In genomic region chr9:93134018-93134739, GRCh38 we compare ENCODE assay signal across 8 cellular contexts. TPM values are rescaled to one million over a fixed set of nuclear protein-coding genes. Genes with fewer than 3 reads are reported as not detected.
DNase-seq lines count a peak whose midpoint lies in the region; ATAC-seq lines count a peak whose summit lies in the region.

A gene with protein sequence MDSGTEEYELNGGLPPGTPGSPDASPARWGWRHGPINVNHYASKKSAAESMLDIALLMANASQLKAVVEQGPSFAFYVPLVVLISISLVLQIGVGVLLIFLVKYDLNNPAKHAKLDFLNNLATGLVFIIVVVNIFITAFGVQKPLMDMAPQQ (minus strand): TSS chr9:93134251. CDS start chr9:93134217, 34 bp downstream.

- no peaks in the 10 kb centered on the region for H3K9me3 Mint-ChIP-seq in effector memory CD8-positive, alpha-beta T cell

- peak within 1 kb of the TSS; percentile 97 to 98 for H3K27ac Mint-ChIP-seq in effector memory CD8-positive, alpha-beta T cell

- no peaks in the 10 kb centered on the region for H3K9me3 ChIP-seq in mesodermal cell (ENCODE audit: control insufficient read depth, low read length)

- H3K4me1 Mint-ChIP-seq in effector memory CD8-positive, alpha-beta T cell (ENCODE audit: low read depth in 2 of 2) = peaks cover 35 to 43% of the 10 kb centered on the region in 2 donors

- peak within 1 kb of the TSS; percentile 77 for H3K4me3 ChIP-seq in mesodermal cell (ENCODE audit: extremely low read depth, insufficient read depth, low read length, poor library complexity, severe bottlenecking)

- 2% methylated on average over 63 to 72 of the region's 78 CpGs for WGBS in mesodermal cell (ENCODE audit: insufficient coverage in 2 of 2), 2 experiments

- no peaks in the 10 kb centered on the region for H3K27me3 Mint-ChIP-seq in effector memory CD8-positive, alpha-beta T cell

- peak; percentile 79 for ATAC-seq in HG02798 (IDR thresholded peaks at IDR 0.05; ENCODE audit: poor library complexity, unreplicated experiment)
- ATAC-seq in effector memory CD8-positive, alpha-beta T cell (replicated peaks) = peak; percentile 78

- H3K4me1 ChIP-seq in mesodermal cell (ENCODE audit: control insufficient read depth, insufficient read depth, low read length, poor library complexity, severe bottlenecking) = peaks cover 31% of the 10 kb centered on the region

- peaks cover 66% of the 10 kb centered on the region for H3K36me3 Mint-ChIP-seq in effector memory CD8-positive, alpha-beta T cell (ENCODE audit: insufficient read depth)

- DNase-seq in SKM-1 (lab: John Stamatoyannopoulos, UW; ENCODE audit: unreplicated experiment) = peak; percentile 10
- no peak for DNase-seq in SKM-1 treated with dmso at 0.1 percent for 144 hours (lab: John Stamatoyannopoulos, UW; ENCODE audit: unreplicated experiment)
- peak; percentile 64 for DNase-seq in NCI-H2171 (lab: John Stamatoyannopoulos, UW)
- DNase-seq in activated CD8-positive, alpha-beta memory T cell treated with anti-CD3 and anti-CD28 coated beads for 24 hours = peak; percentile 95
- DNase-seq in effector memory CD8-positive, alpha-beta T cell = peak; percentile 82 to 87 (median 84)
- DNase-seq in stimulated activated CD8-positive, alpha-beta memory T cell treated with anti-CD3 and anti-CD28 coated beads, Interleukin-15, amount 100 ng/mL, for 48 hours (ENCODE audit: low read depth in 2 of 2) = peak; percentile 86 to 92

- H3K36me3 ChIP-seq in mesodermal cell (ENCODE audit: control insufficient read depth, insufficient read depth, low read length) = no peaks in the 10 kb centered on the region

- peak within 1 kb of the TSS; percentile 91 to 93 for H3K4me3 Mint-ChIP-seq in effector memory CD8-positive, alpha-beta T cell

- peak within 1 kb of the TSS; percentile 75 for H3K27ac ChIP-seq in mesodermal cell (ENCODE audit: low read depth, low read length, severe bottlenecking)

RNA-seq across cellular contexts. Expression of the gene that starts here (rescaled TPM):
- polyA plus RNA-seq in mesodermal cell (2013, experiment 1 of 2) = 60.0 TPM
- polyA plus RNA-seq in mesodermal cell (2013, experiment 2 of 2) = 48.5 TPM
